Comparison of ENCODE assay signal across 8 cellular contexts in genomic region chr4:159175165-159175988, GRCh38.
DNase-seq lines count a peak whose midpoint lies in the region; ATAC-seq and TF ChIP-seq lines count a peak whose summit lies in the region.

No MANE protein-coding gene starts in this region.

- no peak overlapping the region for H3K14ac ChIP-seq in mesenchymal stem cell (ENCODE audit: low read length in 2 of 2)

- peaks cover 18% of the 10 kb centered on the region for H3K79me1 ChIP-seq in mesenchymal stem cell (replicated peaks; ENCODE audit: low read length, poor library complexity, severe bottlenecking)

- peak overlapping the region in 1 of 2 experiments; percentile 57 for H3K4ac ChIP-seq in mesenchymal stem cell (ENCODE audit: low read depth in 1 of 2, low read length in 2 of 2)

- peak; percentile 64 for ATAC-seq in GM19324 (IDR thresholded peaks at IDR 0.05; ENCODE audit: low FRiP score, unreplicated experiment)
- peak; percentile 53 for ATAC-seq in HG03439 (IDR thresholded peaks at IDR 0.05; ENCODE audit: unreplicated experiment)

- peak overlapping the region; percentile 66 for H3K9ac ChIP-seq in mesenchymal stem cell (ENCODE audit: low read length)

- DNase-seq in NCI-H524 treated with DMSO at 0.1 percent for 48 hours (lab: John Stamatoyannopoulos, UW) (peak; percentile 14), mesenchymal stem cell (peak; percentile 91)
- DNase-seq in activated CD4-positive, alpha-beta T cell treated with anti-CD3 and anti-CD28 coated beads, Interleukin-2, amount 50 U/mL, for 1 hour = peak; percentile 51
- DNase-seq in effector CD8-positive, alpha-beta T cell (lab: John Stamatoyannopoulos, UW) = peak; percentile 24
- DNase-seq in stimulated activated CD8-positive, alpha-beta memory T cell treated with anti-CD3 and anti-CD28 coated beads, Interleukin-15, amount 100 ng/mL, for 4 hours (ENCODE audit: low read depth in 2 of 2) = peak; percentile 9 to 39

- TF ChIP-seq CTCF in C4-2B (conservative IDR thresholded peaks at IDR 0.05) = peak; percentile 84

- H2BK15ac ChIP-seq in mesenchymal stem cell (ENCODE audit: low read depth, poor library complexity, severe bottlenecking) = no peak overlapping the region

- H4K91ac ChIP-seq in mesenchymal stem cell (ENCODE audit: low read length) = no peak overlapping the region

- WGBS in mesenchymal stem cell = 24% methylated on average over 7 of the region's 12 CpGs

- H3K4me3 ChIP-seq in mesenchymal stem cell (ENCODE audit: insufficient read depth in 1 of 2, low read depth in 1 of 2, low read length in 2 of 2) = peak overlapping the region in 1 of 2 experiments; percentile 55

- no peaks in the 10 kb centered on the region for H3K9me3 ChIP-seq in mesenchymal stem cell (ENCODE audit: control insufficient read depth, low read length)

- H2AFZ ChIP-seq in mesenchymal stem cell (ENCODE audit: low read depth, low read length) = no peak overlapping the region

- no peak overlapping the region for H2BK120ac ChIP-seq in mesenchymal stem cell (ENCODE audit: low read depth, low read length)

- no peaks in the 10 kb centered on the region for H3K27me3 ChIP-seq in mesenchymal stem cell (ENCODE audit: control insufficient read depth in 1 of 2, insufficient read depth in 1 of 2, low read length in 2 of 2)

- peak overlapping the region; percentile 66 for H2BK5ac ChIP-seq in mesenchymal stem cell (ENCODE audit: low read depth, low read length, poor library complexity, severe bottlenecking)

- H3K27ac ChIP-seq in C4-2B (no peak overlapping the region; the same call in 1 of the 2 replicates), mesenchymal stem cell (ENCODE audit: low read length, poor library complexity, severe bottlenecking) (peak overlapping the region; percentile 96)

- no peak overlapping the region for H3K23ac ChIP-seq in mesenchymal stem cell (ENCODE audit: low read length in 2 of 2)

- H3K18ac ChIP-seq in mesenchymal stem cell (ENCODE audit: low read depth in 1 of 2, low read length in 2 of 2) = peak overlapping the region in 1 of 2 experiments; percentile 28

- H2BK12ac ChIP-seq in mesenchymal stem cell (ENCODE audit: low read length in 2 of 2) = peak overlapping the region in 1 of 2 experiments; percentile 83

- H3K36me3 ChIP-seq in mesenchymal stem cell (ENCODE audit: control insufficient read depth in 1 of 2, insufficient read depth in 2 of 2, low read depth in 1 of 2, low read length in 2 of 2) = no peaks in the 10 kb centered on the region

- H2AK5ac ChIP-seq in mesenchymal stem cell (ENCODE audit: low read length, severe bottlenecking) = peak overlapping the region; percentile 11

- H3K4me1 ChIP-seq in mesenchymal stem cell (ENCODE audit: control insufficient read depth, insufficient read depth, low read depth, low read length) = peaks cover 9% of the 10 kb centered on the region

- no peak overlapping the region for H4K8ac ChIP-seq in mesenchymal stem cell (ENCODE audit: low read length)

- peak overlapping the region; percentile 61 for H3K4me2 ChIP-seq in mesenchymal stem cell (ENCODE audit: low read length, poor library complexity, severe bottlenecking)

Comparison
In these comparisons a context has a peak if more than half of its experiments do, and no peak if none do; other contexts are left out.
1. DNase-seq: peak in every context shown above with its lines; median percentile 91 in mesenchymal stem cell; 51 in activated CD4-positive, alpha-beta T cell treated with anti-CD3 and anti-CD28 coated beads, Interleukin-2, amount 50 U/mL, for 1 hour; 24 in effector CD8-positive, alpha-beta T cell; 24 in stimulated activated CD8-positive, alpha-beta memory T cell treated with anti-CD3 and anti-CD28 coated beads, Interleukin-15, amount 100 ng/mL, for 4 hours; 14 in NCI-H524 treated with DMSO at 0.1 percent for 48 hours.